Comparison of ENCODE assay signal across 8 cellular contexts in genomic region chr1:31239653-31240241, GRCh38. TPM values are rescaled to one million over a fixed set of nuclear protein-coding genes. Genes with fewer than 3 reads are reported as not detected.
DNase-seq lines count a peak whose midpoint lies in the region; ATAC-seq and TF ChIP-seq lines count a peak whose summit lies in the region.

TSS of gene NKAIN1 (minus strand) at chr1:31239887. CDS start at chr1:31239547, 340 bp downstream.

- peak; percentile 65 for ATAC-seq in activated CD8-positive, alpha-beta memory T cell treated with anti-CD3 and anti-CD28 coated beads, Interleukin-2, amount 10 ng/mL, durations not matched to agents 7 days and 5 days
- ATAC-seq in GM19328 (IDR thresholded peaks at IDR 0.05; ENCODE audit: unreplicated experiment) = no peak

- no peak within 1 kb of the TSS for H3K27ac ChIP-seq in SK-N-MC

- TF ChIP-seq CTCF in fibroblast of pulmonary artery (IDR thresholded peaks at IDR 0.05; ENCODE audit: low read length, missing control alignments) (no peak), osteocyte (IDR thresholded peaks at IDR 0.05) (no peak)

- no peaks in the 10 kb centered on the region for H3K36me3 ChIP-seq in SK-N-MC (ENCODE audit: insufficient read depth, low read length)

- H3K9me3 ChIP-seq in SK-N-MC (ENCODE audit: low read depth, low read length) = no peaks in the 10 kb centered on the region

- H3K27ac Mint-ChIP-seq in activated CD8-positive, alpha-beta memory T cell treated with anti-CD3 and anti-CD28 coated beads, Interleukin-2, amount 10 ng/mL, durations not matched to agents 7 days and 5 days = no peak within 1 kb of the TSS
- no peak within 1 kb of the TSS for H3K27ac Mint-ChIP-seq in osteocyte (ENCODE audit: unreplicated experiment)

- H3K4me3 ChIP-seq in SK-N-MC (peak within 1 kb of the TSS; percentile 64), fibroblast of pulmonary artery (replicated peaks; ENCODE audit: low read depth, low read length) (peak within 1 kb of the TSS; percentile 27)

- no peak within 1 kb of the TSS for H3K9ac ChIP-seq in SK-N-MC (ENCODE audit: insufficient read length)

- H3K4me1 Mint-ChIP-seq in activated CD8-positive, alpha-beta memory T cell treated with anti-CD3 and anti-CD28 coated beads, Interleukin-2, amount 10 ng/mL, durations not matched to agents 7 days and 5 days = peaks cover 24% of the 10 kb centered on the region
- peaks cover 12% of the 10 kb centered on the region for H3K4me1 Mint-ChIP-seq in osteocyte (ENCODE audit: unreplicated experiment)

- no peaks in the 10 kb centered on the region for H3K9me3 Mint-ChIP-seq in activated CD8-positive, alpha-beta memory T cell treated with anti-CD3 and anti-CD28 coated beads, Interleukin-2, amount 10 ng/mL, durations not matched to agents 7 days and 5 days (ENCODE audit: low read depth)
- H3K9me3 Mint-ChIP-seq in osteocyte (ENCODE audit: unreplicated experiment) = no peaks in the 10 kb centered on the region

- peaks cover 55% of the 10 kb centered on the region for H3K27me3 Mint-ChIP-seq in activated CD8-positive, alpha-beta memory T cell treated with anti-CD3 and anti-CD28 coated beads, Interleukin-2, amount 10 ng/mL, durations not matched to agents 7 days and 5 days
- peaks cover 64% of the 10 kb centered on the region for H3K27me3 Mint-ChIP-seq in osteocyte (ENCODE audit: unreplicated experiment)

- peaks cover 3% of the 10 kb centered on the region for H3K36me3 Mint-ChIP-seq in activated CD8-positive, alpha-beta memory T cell treated with anti-CD3 and anti-CD28 coated beads, Interleukin-2, amount 10 ng/mL, durations not matched to agents 7 days and 5 days
- no peaks in the 10 kb centered on the region for H3K36me3 Mint-ChIP-seq in osteocyte (ENCODE audit: unreplicated experiment)

- H3K4me3 Mint-ChIP-seq in activated CD8-positive, alpha-beta memory T cell treated with anti-CD3 and anti-CD28 coated beads, Interleukin-2, amount 10 ng/mL, durations not matched to agents 7 days and 5 days = peak within 1 kb of the TSS; percentile 57
- peak within 1 kb of the TSS; percentile 75 for H3K4me3 Mint-ChIP-seq in osteocyte (ENCODE audit: unreplicated experiment)

- CTCF ChIA-PET in activated CD8-positive, alpha-beta memory T cell treated with anti-CD3 and anti-CD28 coated beads, Interleukin-2, amount 10 ng/mL, durations not matched to agents 7 days and 5 days (lab: Charles Lee) = no interaction called here

- no peak for DNase-seq in activated CD8-positive, alpha-beta memory T cell treated with anti-CD3 and anti-CD28 coated beads, Interleukin-2, amount 10 ng/mL, durations not matched to agents 7 days and 5 days
- DNase-seq in activated CD8-positive, alpha-beta memory T cell treated with anti-CD3 and anti-CD28 coated beads, Interleukin-2, amount 50 U/mL, for 48 hours = no peak
- DNase-seq in SK-N-MC (ENCODE audit: low read depth, low spot score) (no peak), fibroblast of pulmonary artery (ENCODE audit: low read depth) (peak; percentile 33), osteocyte (ENCODE audit: extremely low spot score, unreplicated experiment) (no peak), SKM-1 (lab: John Stamatoyannopoulos, UW; ENCODE audit: unreplicated experiment) (no peak), globus pallidus (ENCODE audit: low spot score) (no peak)

RNA-seq across cellular contexts. Expression of gene NKAIN1, which starts in this region (rescaled TPM):
- total RNA-seq in activated CD8-positive, alpha-beta memory T cell treated with anti-CD3 and anti-CD28 coated beads, Interleukin-2, amount 10 ng/mL, durations not matched to agents 7 days and 5 days = under 1 TPM; 0.26 to 0.79 TPM
- 1.9 and 2.2 TPM in 2 replicates for total RNA-seq in osteocyte

Comparison
In these comparisons a context has a peak if more than half of its experiments do, and no peak if none do; other contexts are left out.
1. Peak in ATAC-seq in activated CD8-positive, alpha-beta memory T cell treated with anti-CD3 and anti-CD28 coated beads, Interleukin-2, amount 10 ng/mL, durations not matched to agents 7 days and 5 days; RNA of the gene not detected or under 1 TPM.